ENCODE assay signal across 8 cellular contexts in the genomic region with DNA sequence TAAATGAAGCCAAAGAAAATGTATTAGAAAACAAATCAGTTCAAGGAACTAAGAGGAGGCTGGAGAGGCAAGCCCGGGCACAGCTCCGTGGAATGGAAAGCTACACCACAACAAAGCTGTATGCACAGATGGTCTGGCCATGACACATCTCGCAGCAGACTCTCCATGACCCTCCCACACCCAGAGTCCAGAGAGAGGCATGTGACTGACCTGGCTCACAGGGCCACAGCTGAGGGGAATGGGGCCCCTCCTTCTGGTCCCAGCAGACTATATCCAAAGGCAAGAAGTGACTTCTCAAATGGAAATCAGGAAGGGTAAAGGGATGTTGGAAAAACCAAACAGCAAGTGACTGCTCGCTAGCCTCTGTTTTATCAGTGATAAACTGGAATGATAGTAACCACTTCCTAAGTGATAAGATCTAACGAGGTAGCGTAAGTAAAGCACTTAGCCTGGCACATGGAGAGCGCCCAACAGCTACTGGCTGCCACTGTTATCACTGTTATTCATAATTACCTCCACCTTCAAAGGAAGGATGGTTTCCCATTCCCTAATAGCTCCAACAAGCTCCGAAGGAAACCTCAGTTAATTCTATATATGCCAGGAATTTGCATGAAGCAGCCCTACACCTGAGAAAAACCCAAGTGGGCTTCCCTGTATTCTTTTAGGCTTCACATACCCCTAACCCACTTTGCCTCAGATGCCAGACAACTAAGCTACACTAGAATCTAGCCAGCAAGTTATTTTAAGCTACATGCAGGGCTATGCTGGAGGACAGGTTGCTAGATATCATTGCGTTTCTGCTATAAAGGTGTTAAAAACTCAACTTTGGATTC. TPM values are rescaled to one million over a fixed set of nuclear protein-coding genes. Genes with fewer than 3 reads are reported as not detected.
A peak's percentile ranks its signal among the peaks of the same experiment; 100 is the strongest.
DNase-seq lines count a peak whose midpoint lies in the region; ATAC-seq lines count a peak whose summit lies in the region.

No MANE protein-coding gene starts in this region.

- H3K4me3 ChIP-seq in CD8-positive, alpha-beta memory T cell (ENCODE audit: low read length): no peak overlapping the region
- H3K4me3 ChIP-seq in mesodermal cell (ENCODE audit: extremely low read depth, insufficient read depth, low read length, poor library complexity, severe bottlenecking): no peak overlapping the region

- peaks cover 38% of the 10 kb centered on the region for H3K4me1 ChIP-seq in CD8-positive, alpha-beta memory T cell (ENCODE audit: insufficient read depth, low read length)
- H3K4me1 ChIP-seq in mesodermal cell (ENCODE audit: control insufficient read depth, insufficient read depth, low read length, poor library complexity, severe bottlenecking): peaks cover 40% of the 10 kb centered on the region

- H3K27me3 Mint-ChIP-seq in CD8-positive, alpha-beta memory T cell: no peaks in the 10 kb centered on the region
- H3K27me3 Mint-ChIP-seq in activated naive CD8-positive, alpha-beta T cell treated with anti-CD3 and anti-CD28 coated beads, Interleukin-2, amount 50 U/mL, for 24 hours: no peaks in the 10 kb centered on the region

- CTCF ChIA-PET in CD8-positive, alpha-beta memory T cell (lab: Charles Lee): interaction anchor here (1.1 to 1.2 kb wide), 3 partner anchors 18 to 160 kb away, joined by 3 to 5 read pairs (median 4); no protein-coding TSS in a partner anchor

- peaks cover 73 to 94% (median 85%) of the 10 kb centered on the region in 3 donors for H3K4me1 Mint-ChIP-seq in CD8-positive, alpha-beta memory T cell
- H3K4me1 Mint-ChIP-seq in activated naive CD8-positive, alpha-beta T cell treated with anti-CD3 and anti-CD28 coated beads, Interleukin-2, amount 50 U/mL, for 24 hours: peaks cover 86% of the 10 kb centered on the region

- H3K9me3 Mint-ChIP-seq in CD8-positive, alpha-beta memory T cell: no peaks in the 10 kb centered on the region
- no peaks in the 10 kb centered on the region for H3K9me3 Mint-ChIP-seq in activated naive CD8-positive, alpha-beta T cell treated with anti-CD3 and anti-CD28 coated beads, Interleukin-2, amount 50 U/mL, for 24 hours

- H3K4me3 Mint-ChIP-seq in CD8-positive, alpha-beta memory T cell: peak overlapping the region in 5 of 7 donors; percentile 22 to 79 (median 38)
- no peak overlapping the region for H3K4me3 Mint-ChIP-seq in activated naive CD8-positive, alpha-beta T cell treated with anti-CD3 and anti-CD28 coated beads, Interleukin-2, amount 50 U/mL, for 24 hours

- 66 to 90% methylated on average over 5 to 6 of the region's 9 CpGs for whole genome bisulfite sequencing in mesodermal cell (ENCODE audit: insufficient coverage in 2 of 2), 2 experiments

- no peak for ATAC-seq in activated naive CD8-positive, alpha-beta T cell treated with anti-CD3 and anti-CD28 coated beads, Interleukin-2, amount 50 U/mL, for 24 hours
- ATAC-seq in HG03139 (IDR thresholded peaks at IDR 0.05; ENCODE audit: unreplicated experiment) (no peak), sciatic nerve (no peak)

- no peaks in the 10 kb centered on the region for H3K27me3 ChIP-seq in CD8-positive, alpha-beta memory T cell (ENCODE audit: insufficient read depth, low read length, poor library complexity, severe bottlenecking)

- H3K36me3 Mint-ChIP-seq in CD8-positive, alpha-beta memory T cell: peaks cover 0 to 4% (median 2%) of the 10 kb centered on the region in 3 donors
- peaks cover 18% of the 10 kb centered on the region for H3K36me3 Mint-ChIP-seq in activated naive CD8-positive, alpha-beta T cell treated with anti-CD3 and anti-CD28 coated beads, Interleukin-2, amount 50 U/mL, for 24 hours (ENCODE audit: low read depth)

- no peaks in the 10 kb centered on the region for H3K36me3 ChIP-seq in CD8-positive, alpha-beta memory T cell (ENCODE audit: insufficient read depth, low read length)
- H3K36me3 ChIP-seq in mesodermal cell (ENCODE audit: control insufficient read depth, insufficient read depth, low read length): no peaks in the 10 kb centered on the region

- intact Hi-C loops in sciatic nerve (cut with DNase I): no loop called here

- H3K27ac ChIP-seq in CD8-positive, alpha-beta memory T cell (ENCODE audit: low read depth, low read length): no peak overlapping the region
- peak overlapping the region; percentile 94 for H3K27ac ChIP-seq in mesodermal cell (ENCODE audit: low read depth, low read length, severe bottlenecking)

- POLR2A ChIA-PET in CD8-positive, alpha-beta memory T cell (lab: Charles Lee): no interaction called here

- no peaks in the 10 kb centered on the region for H3K9me3 ChIP-seq in CD8-positive, alpha-beta memory T cell (ENCODE audit: low read length)
- H3K9me3 ChIP-seq in mesodermal cell (ENCODE audit: control insufficient read depth, low read length): no peaks in the 10 kb centered on the region

- H3K27ac Mint-ChIP-seq in CD8-positive, alpha-beta memory T cell: peak overlapping the region in 4 of 8 donors; percentile 34 to 74 (median 52)
- H3K27ac Mint-ChIP-seq in activated naive CD8-positive, alpha-beta T cell treated with anti-CD3 and anti-CD28 coated beads, Interleukin-2, amount 50 U/mL, for 24 hours: peak overlapping the region; percentile 41

- no peak for DNase-seq in CD8-positive, alpha-beta memory T cell
- peak; percentile 65 for DNase-seq in HK-2 (ENCODE audit: unreplicated experiment)
- DNase-seq in activated naive CD8-positive, alpha-beta T cell treated with anti-CD3 and anti-CD28 coated beads, Interleukin-2, amount 50 U/mL, for 24 hours: no peak
- DNase-seq in sciatic nerve (ENCODE audit: low spot score): no peak
- DNase-seq in ecto neural progenitor cell (ENCODE audit: low spot score): no peak
- DNase-seq in activated CD4-positive, alpha-beta T cell treated with anti-CD3 and anti-CD28 coated beads, Interleukin-2, amount 50 U/mL, for 1 hour: no peak

RNA-seq across cellular contexts. Expression of gene OSBPL3, which starts 8.4 kb away (rescaled TPM):
- 10 to 100 TPM; 71.7 to 72.5 TPM for total RNA-seq in CD8-positive, alpha-beta memory T cell
- polyA plus RNA-seq in CD8-positive, alpha-beta memory T cell: 16.4 TPM
- 9.0 TPM for polyA plus RNA-seq in mesodermal cell (2013, experiment 1 of 2)
- 10.6 TPM for polyA plus RNA-seq in mesodermal cell (2013, experiment 2 of 2)
- total RNA-seq in sciatic nerve: 11.0 TPM
